Comparison of ENCODE assay signal across 8 cellular contexts in genomic region chr16:678858-679807, GRCh38. TPM values are rescaled to one million over a fixed set of nuclear protein-coding genes. Genes with fewer than 3 reads are reported as not detected.
DNase-seq lines count a peak whose midpoint lies in the region; ATAC-seq and TF ChIP-seq lines count a peak whose summit lies in the region.

No MANE protein-coding gene starts in this region.

- H3K27ac ChIP-seq in muscle layer of colon (ENCODE audit: low read depth, low read length) (peak overlapping the region; percentile 61), suprapubic skin (peak overlapping the region; percentile 65)

- CTCF ChIA-PET in activated CD4-positive, alpha-beta T cell treated with anti-CD3 and anti-CD28 coated beads, Interleukin-2, amount 10 ng/mL, durations not matched to agents 7 days and 5 days (lab: Charles Lee), result interaction anchor here (0.7 to 2.9 kb wide), 5 partner anchors 9 to 105 kb away, joined by 3 to 9 read pairs (median 4); partner anchors contain the start of gene RHOT2

- peaks cover 3% of the 10 kb centered on the region for H3K27me3 Mint-ChIP-seq in activated CD4-positive, alpha-beta T cell treated with anti-CD3 and anti-CD28 coated beads, Interleukin-2, amount 10 ng/mL, durations not matched to agents 7 days and 5 days

- in situ Hi-C loops in ACHN (cut with HindIII; ENCODE audit: low pct_ligation_motif_present, low pct_unique_long_range_greater_than_20kb, low sequenced_read_pairs), result no loop called here

- no peak overlapping the region for H3K9ac ChIP-seq in muscle layer of colon (ENCODE audit: low read length)

- H3K4me1 Mint-ChIP-seq in activated CD4-positive, alpha-beta T cell treated with anti-CD3 and anti-CD28 coated beads, Interleukin-2, amount 10 ng/mL, durations not matched to agents 7 days and 5 days, result peaks cover 36% of the 10 kb centered on the region

- peaks cover 13% of the 10 kb centered on the region for H3K36me3 Mint-ChIP-seq in activated CD4-positive, alpha-beta T cell treated with anti-CD3 and anti-CD28 coated beads, Interleukin-2, amount 10 ng/mL, durations not matched to agents 7 days and 5 days (ENCODE audit: low read depth)

- H3K27me3 ChIP-seq in muscle layer of colon (ENCODE audit: control insufficient read depth in 1 of 2, insufficient read depth in 2 of 2, low read length in 2 of 2), result peaks cover 0 to 4% of the 10 kb centered on the region in 2 donors
- H3K27me3 ChIP-seq in suprapubic skin, result peaks cover 4% of the 10 kb centered on the region

- DNase-seq in ACHN (peak; percentile 78), NCI-H2196 (lab: John Stamatoyannopoulos, UW; ENCODE audit: unreplicated experiment) (peak; percentile 91), erythroblast (lab: John Stamatoyannopoulos, UW) (peak; percentile 84 to 85), suprapubic skin (ENCODE audit: low spot score in 2 of 2) (peak in 1 of 2 donors; percentile 90), NCI-H510A (lab: John Stamatoyannopoulos, UW) (no peak)
- DNase-seq in activated CD4-positive, alpha-beta T cell treated with anti-CD3 and anti-CD28 coated beads, Interleukin-2, amount 10 ng/mL, durations not matched to agents 7 days and 5 days, result peak; percentile 55

- H3K4me3 Mint-ChIP-seq in activated CD4-positive, alpha-beta T cell treated with anti-CD3 and anti-CD28 coated beads, Interleukin-2, amount 10 ng/mL, durations not matched to agents 7 days and 5 days, result peak overlapping the region; percentile 68

- peaks cover 20% of the 10 kb centered on the region for H3K36me3 ChIP-seq in muscle layer of colon (ENCODE audit: insufficient read depth, low read length)
- H3K36me3 ChIP-seq in suprapubic skin, result peaks cover 16% of the 10 kb centered on the region

- ATAC-seq in GM18907 (IDR thresholded peaks at IDR 0.05; ENCODE audit: unreplicated experiment), result peak; percentile 13

- peaks cover 34% of the 10 kb centered on the region for H3K4me1 ChIP-seq in muscle layer of colon (ENCODE audit: insufficient read depth, low read length)
- H3K4me1 ChIP-seq in suprapubic skin, result peaks cover 86% of the 10 kb centered on the region

- H3K27ac Mint-ChIP-seq in activated CD4-positive, alpha-beta T cell treated with anti-CD3 and anti-CD28 coated beads, Interleukin-2, amount 10 ng/mL, durations not matched to agents 7 days and 5 days, result peak overlapping the region; percentile 13

- no CpG with 5 or more reads among the region's 51 CpGs for WGBS in suprapubic skin

- POLR2A ChIA-PET in activated CD4-positive, alpha-beta T cell treated with anti-CD3 and anti-CD28 coated beads, Interleukin-2, amount 10 ng/mL, durations not matched to agents 7 days and 5 days (lab: Charles Lee), result interaction anchor here (1.1 kb wide), 1 partner anchor 11 kb away, joined by 3 read pairs; the partner anchor contains the start of gene RHOT2

- TF ChIP-seq EP300 in suprapubic skin (IDR thresholded peaks at IDR 0.05), result no peak

- no peaks in the 10 kb centered on the region for H3K9me3 Mint-ChIP-seq in activated CD4-positive, alpha-beta T cell treated with anti-CD3 and anti-CD28 coated beads, Interleukin-2, amount 10 ng/mL, durations not matched to agents 7 days and 5 days

- no peaks in the 10 kb centered on the region for H3K9me3 ChIP-seq in muscle layer of colon (ENCODE audit: low read length)
- no peaks in the 10 kb centered on the region for H3K9me3 ChIP-seq in suprapubic skin

- TF ChIP-seq POLR2A in erythroblast (IDR thresholded peaks at IDR 0.05; ENCODE audit: low read length) (no peak), suprapubic skin (IDR thresholded peaks at IDR 0.05) (no peak)

- peak overlapping the region; percentile 36 to 43 for H3K4me3 ChIP-seq in muscle layer of colon (ENCODE audit: low read depth in 1 of 2, low read length in 2 of 2)
- peak overlapping the region; percentile 84 for H3K4me3 ChIP-seq in suprapubic skin

- TF ChIP-seq CTCF in suprapubic skin (IDR thresholded peaks at IDR 0.05), result no peak

RNA-seq across cellular contexts. Expression of gene STUB1, which starts 1.1 kb away (rescaled TPM):
- total RNA-seq in activated CD4-positive, alpha-beta T cell treated with anti-CD3 and anti-CD28 coated beads, Interleukin-2, amount 10 ng/mL, durations not matched to agents 7 days and 5 days, result 10 to 100 TPM; 68.7 to 69.7 TPM
- 100 to 1,000 TPM; 116 to 143 (median 125) TPM for total RNA-seq in suprapubic skin

RNA-seq across cellular contexts. Expression of gene RHBDL1, which starts 3.7 kb away (rescaled TPM):
- total RNA-seq in activated CD4-positive, alpha-beta T cell treated with anti-CD3 and anti-CD28 coated beads, Interleukin-2, amount 10 ng/mL, durations not matched to agents 7 days and 5 days, result 1 to 10 TPM; 1.5 to 1.7 TPM
- 1 to 10 TPM; 1.2 to 8.9 (median 3.9) TPM for total RNA-seq in suprapubic skin

RNA-seq across cellular contexts. Expression of gene JMJD8, which starts 5.0 kb away (rescaled TPM):
- 10 to 100 TPM; 33.8 to 34.3 TPM for total RNA-seq in activated CD4-positive, alpha-beta T cell treated with anti-CD3 and anti-CD28 coated beads, Interleukin-2, amount 10 ng/mL, durations not matched to agents 7 days and 5 days
- 10 to 100 TPM; 47.0 to 87.4 (median 60.5) TPM for total RNA-seq in suprapubic skin

RNA-seq across cellular contexts. Expression of gene WDR24, which starts 11.1 kb away (rescaled TPM):
- total RNA-seq in activated CD4-positive, alpha-beta T cell treated with anti-CD3 and anti-CD28 coated beads, Interleukin-2, amount 10 ng/mL, durations not matched to agents 7 days and 5 days, result 10 to 100 TPM; 19.3 to 20.0 TPM
- 10 to 100 TPM; 12.3 to 18.7 (median 15.1) TPM for total RNA-seq in suprapubic skin

RNA-seq across cellular contexts. Expression of gene RHOT2, which starts 11.2 kb away (rescaled TPM):
- 100 to 1,000 TPM; 128 to 150 TPM for total RNA-seq in activated CD4-positive, alpha-beta T cell treated with anti-CD3 and anti-CD28 coated beads, Interleukin-2, amount 10 ng/mL, durations not matched to agents 7 days and 5 days
- total RNA-seq in suprapubic skin, result 100 to 1,000 TPM in 2 of 4 donors, 10 to 100 TPM in 2; 66.9 to 156 (median 96.8) TPM
